6 cellular contexts compared by ENCODE assay signal in the genomic region with DNA sequence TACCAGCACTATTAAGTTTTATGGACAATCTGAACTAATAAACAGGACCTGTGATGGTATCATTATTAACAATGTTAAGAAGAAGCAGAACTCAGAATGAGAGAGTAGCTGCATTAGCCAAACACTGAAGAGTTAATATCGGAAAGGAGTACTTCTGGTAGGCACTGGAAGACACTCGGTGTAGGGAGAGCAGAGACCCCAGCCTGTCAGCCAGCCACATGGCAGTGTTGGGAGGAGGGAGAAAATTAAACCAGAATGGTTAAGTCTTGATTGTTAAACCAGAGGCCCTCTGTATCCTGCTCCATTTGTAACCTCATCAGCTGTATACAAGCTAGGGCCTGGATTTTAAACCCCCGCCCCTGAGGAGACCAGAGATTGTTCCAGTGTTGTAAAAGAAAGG.
A peak's percentile ranks its signal among the peaks of the same experiment; 100 is the strongest.
DNase-seq lines count a peak whose midpoint lies in the region; FAIRE-seq and TF ChIP-seq lines count a peak whose summit lies in the region.
"Not testable (repeated sequence)": the region's sequence is repeated elsewhere in the genome, so short reads cannot be mapped to it uniquely, and the experiment has no call there.

No MANE protein-coding gene starts in this region.

- H3K14ac ChIP-seq in H1 (ENCODE audit: insufficient read length): not testable (repeated sequence)

- H3K4me2 ChIP-seq in DOHH2 (ENCODE audit: low read length): peak overlapping the region; percentile 29
- H3K4me2 ChIP-seq in Karpas-422 (ENCODE audit: low read depth, low read length, poor library complexity, severe bottlenecking): peak overlapping the region; percentile 12
- H3K4me2 ChIP-seq in OCI-LY3 (ENCODE audit: low read length): peak overlapping the region; percentile 25; the same call in 1 of the 2 replicates
- H3K4me2 ChIP-seq in H1 (ENCODE audit: insufficient read depth in 1 of 2, low read depth in 2 of 2, low read length in 2 of 2): not testable (repeated sequence)

- not testable (repeated sequence) for H4K8ac ChIP-seq in H1 (ENCODE audit: extremely low read depth, insufficient read depth, low read length)

- not testable (repeated sequence) for H3K36me3 Mint-ChIP-seq in activated naive CD8-positive, alpha-beta T cell treated with anti-CD3 and anti-CD28 coated beads for 36 hours

- peak overlapping the region; percentile 20 for H3K27ac Mint-ChIP-seq in activated naive CD8-positive, alpha-beta T cell treated with anti-CD3 and anti-CD28 coated beads for 36 hours

- not testable (repeated sequence) for H3K4ac ChIP-seq in H1 (replicated peaks; ENCODE audit: insufficient read length, low read depth, low read length)

- H2BK12ac ChIP-seq in H1 (ENCODE audit: low read depth, low read length): not testable (repeated sequence)

- FAIRE-seq in H1 (lab: Jason Lieb, UNC): peak; percentile 77

- not testable (repeated sequence) for H3K56ac ChIP-seq in H1 (replicated peaks; ENCODE audit: insufficient read length, low read depth, low read length)

- H3K79me2 ChIP-seq in DOHH2 (ENCODE audit: control insufficient read depth, low read length); Karpas-422 (ENCODE audit: low read length); OCI-LY3 (ENCODE audit: low read length); H1 (ENCODE audit: control insufficient read depth in 1 of 2, insufficient read depth in 2 of 2, low read length in 2 of 2): not testable (repeated sequence)

- not testable (repeated sequence) for H4K20me1 ChIP-seq in DOHH2 (ENCODE audit: control insufficient read depth, insufficient read depth, low read depth, low read length); Karpas-422 (ENCODE audit: insufficient read depth, low read depth, low read length); OCI-LY3 (ENCODE audit: insufficient read depth, low read length); H1 (replicated peaks in 1 of 2; ENCODE audit: control insufficient read depth in 1 of 2, insufficient read depth in 2 of 2, low read length in 2 of 2)

- H3K79me1 ChIP-seq in H1 (ENCODE audit: low read depth, low read length): not testable (repeated sequence)

- not testable (repeated sequence) for TF ChIP-seq EP300 in H1 (IDR thresholded peaks at IDR 0.05; ENCODE audit: borderline replicate concordance in 1 of 2, low read depth in 2 of 2, low read length in 2 of 2)

- not testable (repeated sequence) for H3K4me1 Mint-ChIP-seq in activated naive CD8-positive, alpha-beta T cell treated with anti-CD3 and anti-CD28 coated beads for 36 hours

- H3K4me1 ChIP-seq in DOHH2 (ENCODE audit: control insufficient read depth, low read length) (peaks cover 50% of the 10 kb centered on the region), Karpas-422 (ENCODE audit: low read length) (peaks cover 71% of the 10 kb centered on the region), OCI-LY3 (ENCODE audit: low read length) (peaks cover 27% of the 10 kb centered on the region)
- not testable (repeated sequence) for H3K4me1 ChIP-seq in H1 (replicated peaks in 1 of 4; ENCODE audit: control insufficient read depth in 3 of 4, insufficient read depth in 4 of 4, low read length in 3 of 4)

- not testable (repeated sequence) for H3K9me3 Mint-ChIP-seq in activated naive CD8-positive, alpha-beta T cell treated with anti-CD3 and anti-CD28 coated beads for 36 hours

- H3K18ac ChIP-seq in H1 (ENCODE audit: extremely low read depth, low read length): not testable (repeated sequence)

- H2AFZ ChIP-seq in Karpas-422 (ENCODE audit: low read length); H1 (ENCODE audit: low read length): not testable (repeated sequence)
- 0 out of 2 replicates have a peak overlapping the region, but pooled peaks have one; percentile 47 for H2AFZ ChIP-seq in OCI-LY3 (ENCODE audit: low read depth, low read length)

- H2BK5ac ChIP-seq in H1 (ENCODE audit: low read depth, low read length): not testable (repeated sequence)

- not testable (repeated sequence) for DNase-seq in Karpas-422; activated naive CD8-positive, alpha-beta T cell treated with anti-CD3 and anti-CD28 coated beads for 36 hours; H1 (ENCODE audit: low read depth in 1 of 2, low spot score in 2 of 2)

- H2BK15ac ChIP-seq in H1 (ENCODE audit: low read length): not testable (repeated sequence)

- not testable (repeated sequence) for H3K9me3 ChIP-seq in DOHH2 (ENCODE audit: control insufficient read depth, insufficient read depth, low read length); Karpas-422 (ENCODE audit: low read length); OCI-LY3 (ENCODE audit: insufficient read depth, low read length); H1 (ENCODE audit: insufficient read depth in 2 of 2, low read depth in 1 of 2, low read length in 1 of 2)

- H4K5ac ChIP-seq in H1 (ENCODE audit: insufficient read length, low read depth, low read length): not testable (repeated sequence)

- TF ChIP-seq POLR2A in H1 (IDR thresholded peaks at IDR 0.05; ENCODE audit: control extremely low read depth in 1 of 2, low read depth in 2 of 2, low read length in 2 of 2): not testable (repeated sequence)

- not testable (repeated sequence) for H2BK20ac ChIP-seq in H1 (ENCODE audit: low read length)

- 84% methylated on average over 3 of the region's 3 CpGs; no CpG with 5 or more reads in 1 of the 2 experiments for WGBS in H1 (ENCODE audit: extremely low coverage in 1 of 2, insufficient coverage in 1 of 2, insufficient read length in 1 of 2, insufficient replicate concordance in 2 of 2, low coverage in 1 of 2, low lambda C conversion rate in 2 of 2, missing lambda C conversion rate in 1 of 2), 2 experiments

- H3K9me2 ChIP-seq in DOHH2 (replicated peaks; ENCODE audit: control insufficient read depth, low read length); Karpas-422 (replicated peaks; ENCODE audit: insufficient read depth, low read length): not testable (repeated sequence)

- H3K36me3 ChIP-seq in DOHH2 (ENCODE audit: control insufficient read depth, low read length); Karpas-422 (ENCODE audit: insufficient read depth, low read length); OCI-LY3 (replicated peaks; ENCODE audit: low read depth, low read length); H1 (ENCODE audit: control insufficient read depth in 2 of 4, insufficient read depth in 4 of 4, low read length in 3 of 4): not testable (repeated sequence)

- H3F3A ChIP-seq in DOHH2 (ENCODE audit: control insufficient read depth, insufficient read depth): not testable (repeated sequence)

- TF ChIP-seq CTCF in DOHH2 (IDR thresholded peaks at IDR 0.05; ENCODE audit: low read depth, low read length, poor library complexity, severe bottlenecking); OCI-LY3 (IDR thresholded peaks at IDR 0.05; ENCODE audit: low read depth, low read length); VCaP (conservative IDR thresholded peaks at IDR 0.05); H1 (IDR thresholded peaks at IDR 0.05; ENCODE audit: control extremely low read depth in 1 of 3, insufficient read depth in 1 of 3, low read depth in 1 of 3, low read length in 3 of 3): not testable (repeated sequence)

- H3K23me2 ChIP-seq in H1 (ENCODE audit: low read depth, low read length): not testable (repeated sequence)

- not testable (repeated sequence) for H2AK5ac ChIP-seq in H1 (ENCODE audit: low read depth, low read length)

- not testable (repeated sequence) for H2BK120ac ChIP-seq in H1 (replicated peaks; ENCODE audit: low read depth, low read length)

- not testable (repeated sequence) for H3K27me3 Mint-ChIP-seq in activated naive CD8-positive, alpha-beta T cell treated with anti-CD3 and anti-CD28 coated beads for 36 hours

- H3K4me3 ChIP-seq in DOHH2 (ENCODE audit: low read length); Karpas-422 (ENCODE audit: low read length); OCI-LY3 (ENCODE audit: low read length); H1 (ENCODE audit: extremely low read depth in 1 of 4, insufficient read depth in 2 of 4, low read depth in 3 of 4, low read length in 4 of 4): not testable (repeated sequence)

- H3K4me3 Mint-ChIP-seq in activated naive CD8-positive, alpha-beta T cell treated with anti-CD3 and anti-CD28 coated beads for 36 hours: not testable (repeated sequence)

- POLR2A ChIA-PET in H1 (lab: Charles Lee; ENCODE audit: partially characterized antibody): not testable (repeated sequence)

- H3K9ac ChIP-seq in Karpas-422 (ENCODE audit: low read length): 0 out of 2 replicates have a peak overlapping the region, but pooled peaks have one; percentile 24
- not testable (repeated sequence) for H3K9ac ChIP-seq in OCI-LY3 (ENCODE audit: low read length); H1 (replicated peaks in 1 of 4; ENCODE audit: extremely low read depth in 1 of 4, low read depth in 3 of 4, low read length in 3 of 4)

- peak overlapping the region; percentile 24; the same call in 1 of the 2 replicates for H3K27ac ChIP-seq in DOHH2 (ENCODE audit: low read depth, low read length)
- peak overlapping the region; percentile 85 for H3K27ac ChIP-seq in Karpas-422 (ENCODE audit: low read length)
- H3K27ac ChIP-seq in OCI-LY3 (ENCODE audit: low read length): peak overlapping the region; percentile 11; the same call in 1 of the 2 replicates
- H3K27ac ChIP-seq in VCaP: peak overlapping the region; percentile 33; the same call in 1 of the 2 replicates
- H3K27ac ChIP-seq in H1 (ENCODE audit: low read depth, low read length): not testable (repeated sequence)

- H3K23ac ChIP-seq in H1 (ENCODE audit: insufficient read length): not testable (repeated sequence)

- H3K27me3 ChIP-seq in DOHH2 (ENCODE audit: control insufficient read depth, low read length); Karpas-422 (ENCODE audit: low read length); OCI-LY3 (ENCODE audit: low read depth, low read length); H1 (replicated peaks in 1 of 4; ENCODE audit: control insufficient read depth in 3 of 4, extremely low read depth in 1 of 4, insufficient read depth in 3 of 4, low read length in 3 of 4): not testable (repeated sequence)

- CTCF ChIA-PET in H1 (lab: Charles Lee; ENCODE audit: partially characterized antibody): not testable (repeated sequence)

- not testable (repeated sequence) for H4K91ac ChIP-seq in H1 (replicated peaks; ENCODE audit: insufficient read length, low read length)

- not testable (repeated sequence) for TF ChIP-seq RAD21 in H1 (IDR thresholded peaks at IDR 0.05 in 1 of 2, conservative IDR thresholded peaks at IDR 0.05 in 1 of 2; ENCODE audit: low read depth in 2 of 2, low read length in 2 of 2)
